In genomic region chr1:169494343-169494742, GRCh38 we compare ENCODE assay signal across 8 cellular contexts.
"Had no signal": no experiment of that assay in that cellular context is flagged by ENCODE, and none has a peak within 500 bp of the region (broad histone marks: within the 10 kb centered on the region; RNA-seq: fewer than 3 reads in every experiment).

No MANE protein-coding gene starts in this region.

- FAIRE-seq: H1, H54, HTR-8/SVneo, K562 had no signal

- H3K4me3 ChIP-seq: GM23338, K562 had no signal

- H2AFZ ChIP-seq: GM23338 had no signal

- DNase-seq: H9, HCEC 1CT, IMR-90 had no signal

- H3K4me2 ChIP-seq: GM23338 had no signal

- ATAC-seq: GM23338 had no signal
